8 cellular contexts compared by ENCODE assay signal in genomic region chrX:39730671-39731389, GRCh38.
DNase-seq lines count a peak whose midpoint lies in the region; ATAC-seq, FAIRE-seq and TF ChIP-seq lines count a peak whose summit lies in the region.

No MANE protein-coding gene starts in this region.

- CTCF ChIA-PET in A549 (lab: Yijun Ruan, JAX), result interaction anchor here (0.5 to 3.6 kb wide), 31 partner anchors 10 to 536 kb away, joined by 3 to 24 read pairs (median 4); partner anchors contain the start of gene BCOR

- no peak for TF ChIP-seq POLR2A in A549 (IDR thresholded peaks at IDR 0.05; ENCODE audit: low read length)

- whole genome bisulfite sequencing in A549 (ENCODE audit: missing lambda C conversion rate), result 31% methylated on average over 21 of the region's 21 CpGs

- POLR2A ChIA-PET in A549 (lab: Yijun Ruan, JAX), result interaction anchor here (0.6 to 1.6 kb wide), 6 partner anchors 29 to 536 kb away, joined by 3 to 9 read pairs (median 4); no protein-coding TSS in a partner anchor

- H3K4me1 ChIP-seq in A549, result peaks cover 48% of the 10 kb centered on the region

- peak overlapping the region; percentile 77 to 78 for H3K27ac ChIP-seq in A549

- DNase-seq in A549 (ENCODE audit: low read depth in 1 of 2, low spot score in 1 of 2) (peak; percentile 72 to 82), GM13977 (ENCODE audit: low spot score) (peak; percentile 74), NCI-H69 (lab: John Stamatoyannopoulos, UW) (peak; percentile 88), epithelial cell of proximal tubule (ENCODE audit: low read depth) (no peak), midbrain (lab: John Stamatoyannopoulos, UW) (peak; percentile 47)
- peak; percentile 5 for DNase-seq in activated CD8-positive, alpha-beta memory T cell treated with anti-CD3 and anti-CD28 coated beads, Interleukin-2, amount 50 U/mL, for 24 hours (ENCODE audit: extremely low read depth)
- peak; percentile 16 for DNase-seq in stimulated activated CD8-positive, alpha-beta memory T cell treated with anti-CD3 and anti-CD28 coated beads, Interleukin-7, amount 100 ng/mL, for 24 hours (ENCODE audit: low read depth)

- no peak for FAIRE-seq in A549 (lab: Jason Lieb, UNC)

- H3K9me3 ChIP-seq in A549, result peaks cover 4% of the 10 kb centered on the region; the same call in 1 of the 3 replicates

- H3K4me3 ChIP-seq in A549 (no peak overlapping the region), epithelial cell of proximal tubule (ENCODE audit: low read depth, low read length) (no peak overlapping the region)

- H3K4me2 ChIP-seq in A549, result peak overlapping the region; percentile 63

- ATAC-seq in A549 (peak; percentile 79 to 93), HG02571 (IDR thresholded peaks at IDR 0.05; ENCODE audit: unreplicated experiment) (no peak)

- TF ChIP-seq CTCF in A549 (IDR thresholded peaks at IDR 0.05) (peak; percentile 69), GM13977 (IDR thresholded peaks at IDR 0.05; ENCODE audit: extremely low read depth, insufficient read depth, missing control alignments) (peak; percentile 56), epithelial cell of proximal tubule (conservative IDR thresholded peaks at IDR 0.05; ENCODE audit: low read depth, low read length) (peak; percentile 63)

- in situ Hi-C loops in GM13977 (cut with MboI; ENCODE audit: low pct_unique_long_range_greater_than_20kb, low sequenced_read_pairs, unreplicated experiment), result no loop called here

- TF ChIP-seq RAD21 in A549 (conservative IDR thresholded peaks at IDR 0.05 in 1 of 2, IDR thresholded peaks at IDR 0.05 in 1 of 2), result peak; percentile 93

- no peak for TF ChIP-seq EP300 in A549 (IDR thresholded peaks at IDR 0.05)

TF ChIP-seq in A549, 52 proteins besides CTCF, POLR2A, EP300 and RAD21 (continues in another document):
- TF ChIP-seq JUNB (IDR thresholded peaks at IDR 0.05), result no peak
- TF ChIP-seq CHD4 (IDR thresholded peaks at IDR 0.05; ENCODE audit: borderline replicate concordance), result no peak
- TF ChIP-seq USF2 (IDR thresholded peaks at IDR 0.05), result no peak
- TF ChIP-seq HDAC2 (IDR thresholded peaks at IDR 0.05), result no peak
- no peak for TF ChIP-seq SREBF2 (IDR thresholded peaks at IDR 0.05)
- TF ChIP-seq HEYL (CRISPR knock-in tag; IDR thresholded peaks at IDR 0.05), result no peak
- TF ChIP-seq GATA3 (IDR thresholded peaks at IDR 0.05; ENCODE audit: borderline replicate concordance), result peak; percentile 29; the same call in 1 of the 2 replicates
- TF ChIP-seq CHD2 (IDR thresholded peaks at IDR 0.05; ENCODE audit: low read length, partially characterized antibody), result no peak
- no peak for TF ChIP-seq EHF (CRISPR knock-in tag; IDR thresholded peaks at IDR 0.05)
- TF ChIP-seq SMC3 (IDR thresholded peaks at IDR 0.05), result peak; percentile 90
- TF ChIP-seq MAFK (IDR thresholded peaks at IDR 0.05; ENCODE audit: partially characterized antibody), result no peak
- TF ChIP-seq, protein P1, sequence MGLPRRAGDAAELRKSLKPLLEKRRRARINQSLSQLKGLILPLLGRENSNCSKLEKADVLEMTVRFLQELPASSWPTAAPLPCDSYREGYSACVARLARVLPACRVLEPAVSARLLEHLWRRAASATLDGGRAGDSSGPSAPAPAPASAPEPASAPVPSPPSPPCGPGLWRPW (IDR thresholded peaks at IDR 0.05), result no peak
- no peak for TF ChIP-seq FOXS1 (CRISPR knock-in tag; IDR thresholded peaks at IDR 0.05)
- TF ChIP-seq EHMT2 (IDR thresholded peaks at IDR 0.05; ENCODE audit: low read depth), result no peak
- no peak for TF ChIP-seq CEBPB (IDR thresholded peaks at IDR 0.05)
- TF ChIP-seq PHF8 (IDR thresholded peaks at IDR 0.05; ENCODE audit: borderline replicate concordance, low read depth), result no peak
- TF ChIP-seq, protein P2, sequence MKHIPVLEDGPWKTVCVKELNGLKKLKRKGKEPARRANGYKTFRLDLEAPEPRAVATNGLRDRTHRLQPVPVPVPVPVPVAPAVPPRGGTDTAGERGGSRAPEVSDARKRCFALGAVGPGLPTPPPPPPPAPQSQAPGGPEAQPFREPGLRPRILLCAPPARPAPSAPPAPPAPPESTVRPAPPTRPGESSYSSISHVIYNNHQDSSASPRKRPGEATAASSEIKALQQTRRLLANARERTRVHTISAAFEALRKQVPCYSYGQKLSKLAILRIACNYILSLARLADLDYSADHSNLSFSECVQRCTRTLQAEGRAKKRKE (CRISPR knock-in tag; IDR thresholded peaks at IDR 0.05; ENCODE audit: low read depth), result no peak
- no peak for TF ChIP-seq HOXA7 (CRISPR knock-in tag; IDR thresholded peaks at IDR 0.05)
- no peak for TF ChIP-seq FOSL2 (IDR thresholded peaks at IDR 0.05)
- TF ChIP-seq FOSL2 (CRISPR knock-in tag; IDR thresholded peaks at IDR 0.05), result no peak
- peak; percentile 54 for TF ChIP-seq MAX (IDR thresholded peaks at IDR 0.05)
- TF ChIP-seq TFCP2L1 (CRISPR knock-in tag; IDR thresholded peaks at IDR 0.05), result no peak
- no peak for TF ChIP-seq ESRRA (IDR thresholded peaks at IDR 0.05; ENCODE audit: borderline replicate concordance, low read length)
- no peak for TF ChIP-seq NR3C1 (IDR thresholded peaks at IDR 0.05)
- no peak for TF ChIP-seq BCL3 (IDR thresholded peaks at IDR 0.05)
- TF ChIP-seq E2F6 (IDR thresholded peaks at IDR 0.05; ENCODE audit: borderline replicate concordance, low read depth), result 0 out of 2 replicates have a peak, but pooled peaks have one; percentile 41
- TF ChIP-seq RNF2 (IDR thresholded peaks at IDR 0.05; ENCODE audit: borderline replicate concordance, low read depth), result no peak
- TF ChIP-seq HMGXB4 (CRISPR knock-in tag; IDR thresholded peaks at IDR 0.05; ENCODE audit: borderline replicate concordance), result no peak
- TF ChIP-seq HOXB13 (CRISPR knock-in tag; IDR thresholded peaks at IDR 0.05; ENCODE audit: low read depth), result no peak
- no peak for TF ChIP-seq RCOR1 (IDR thresholded peaks at IDR 0.05; ENCODE audit: low read depth, low read length)
- no peak for TF ChIP-seq KDM5A (IDR thresholded peaks at IDR 0.05)
- TF ChIP-seq CBX2 (IDR thresholded peaks at IDR 0.05; ENCODE audit: borderline replicate concordance, low read depth), result no peak
- TF ChIP-seq ZNF302 (CRISPR knock-in tag; IDR thresholded peaks at IDR 0.05), result no peak
- no peak for TF ChIP-seq ZFP36 (IDR thresholded peaks at IDR 0.05; ENCODE audit: borderline replicate concordance, partially characterized antibody)
- TF ChIP-seq HOXB5 (CRISPR knock-in tag; IDR thresholded peaks at IDR 0.05), result peak; percentile 19; the same call in 1 of the 2 replicates
- TF ChIP-seq ZC3H11A (IDR thresholded peaks at IDR 0.05), result no peak
- no peak for TF ChIP-seq POLR2AphosphoS2 (conservative IDR thresholded peaks at IDR 0.05; ENCODE audit: low read length)
- TF ChIP-seq NFE2L2 (conservative IDR thresholded peaks at IDR 0.05; ENCODE audit: low read length), result no peak
